In the genomic region with DNA sequence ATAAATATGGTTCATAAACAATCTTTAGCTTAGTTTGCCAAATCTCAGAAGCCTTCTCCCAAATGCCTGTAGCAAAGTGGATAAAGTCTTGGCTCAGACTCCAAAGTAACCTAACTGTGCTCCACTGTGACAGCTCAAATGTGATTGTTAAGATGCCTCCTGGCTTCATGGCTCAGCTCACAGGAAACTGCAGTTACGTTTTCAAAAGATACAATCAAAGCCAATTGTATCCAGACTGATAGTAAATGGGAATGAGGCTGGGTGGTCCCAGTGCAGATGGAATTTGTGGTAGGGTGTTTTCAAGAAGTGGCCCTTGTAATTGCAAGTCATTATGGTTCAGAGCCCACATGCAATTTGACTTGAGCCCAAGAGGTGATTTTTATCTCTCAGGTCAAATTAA, we compare ENCODE assay signal across 13 cellular contexts.
A peak's percentile ranks its signal among the peaks of the same experiment; 100 is the strongest.
DNase-seq lines count a peak whose midpoint lies in the region; ATAC-seq and TF ChIP-seq lines count a peak whose summit lies in the region.
"Had no signal": no experiment of that assay in that cellular context is flagged by ENCODE, and none has a peak within 500 bp of the region (broad histone marks: within the 10 kb centered on the region; RNA-seq: fewer than 3 reads in every experiment).

No MANE protein-coding gene starts in this region.

- H3K27me3 Mint-ChIP-seq in activated naive CD4-positive, alpha-beta T cell treated with anti-CD3 and anti-CD28 coated beads for 36 hours (ENCODE audit: low read depth), result no peaks in the 10 kb centered on the region
- H3K27me3 Mint-ChIP-seq in activated naive CD8-positive, alpha-beta T cell treated with anti-CD3 and anti-CD28 coated beads for 36 hours, result no peaks in the 10 kb centered on the region

- peak overlapping the region; percentile 36 for H2AFZ ChIP-seq in parathyroid adenoma

- H3K27ac Mint-ChIP-seq in activated naive CD4-positive, alpha-beta T cell treated with anti-CD3 and anti-CD28 coated beads for 36 hours, result peak overlapping the region; percentile 6
- peak overlapping the region; percentile 32 for H3K27ac Mint-ChIP-seq in activated naive CD8-positive, alpha-beta T cell treated with anti-CD3 and anti-CD28 coated beads for 36 hours

- H3K4me3 ChIP-seq in parathyroid adenoma (ENCODE audit: low read depth, low read length), result no peak overlapping the region
- H3K4me3 ChIP-seq: body of pancreas, GM12878, left ventricle myocardium inferior, suprapubic skin had no signal

- no peaks in the 10 kb centered on the region for H3K9me3 ChIP-seq in parathyroid adenoma (ENCODE audit: control insufficient read depth, low read length)
- H3K9me3 ChIP-seq: body of pancreas, left ventricle myocardium inferior, suprapubic skin had no signal

- H3K9me3 Mint-ChIP-seq in activated naive CD4-positive, alpha-beta T cell treated with anti-CD3 and anti-CD28 coated beads for 36 hours, result no peaks in the 10 kb centered on the region
- H3K9me3 Mint-ChIP-seq in activated naive CD8-positive, alpha-beta T cell treated with anti-CD3 and anti-CD28 coated beads for 36 hours, result peaks cover 5% of the 10 kb centered on the region

- TF ChIP-seq CTCF in parathyroid adenoma (IDR thresholded peaks at IDR 0.05) (no peak), GM20000 (IDR thresholded peaks at IDR 0.05; ENCODE audit: extremely low read depth, missing control alignments) (no peak)

- H3K4me3 Mint-ChIP-seq in activated naive CD4-positive, alpha-beta T cell treated with anti-CD3 and anti-CD28 coated beads for 36 hours, result peak overlapping the region; percentile 6
- peak overlapping the region; percentile 5 for H3K4me3 Mint-ChIP-seq in activated naive CD8-positive, alpha-beta T cell treated with anti-CD3 and anti-CD28 coated beads for 36 hours

- no peaks in the 10 kb centered on the region for H3K36me3 Mint-ChIP-seq in activated naive CD4-positive, alpha-beta T cell treated with anti-CD3 and anti-CD28 coated beads for 36 hours (ENCODE audit: low read depth)
- peaks cover 13% of the 10 kb centered on the region for H3K36me3 Mint-ChIP-seq in activated naive CD8-positive, alpha-beta T cell treated with anti-CD3 and anti-CD28 coated beads for 36 hours

- H3K27me3 ChIP-seq in parathyroid adenoma (ENCODE audit: control insufficient read depth, insufficient read depth, low read length), result no peaks in the 10 kb centered on the region
- H3K27me3 ChIP-seq: body of pancreas, suprapubic skin had no signal

- no peak overlapping the region for H3K9ac ChIP-seq in parathyroid adenoma

- CTCF ChIA-PET in activated naive CD4-positive, alpha-beta T cell treated with anti-CD3 and anti-CD28 coated beads for 36 hours (lab: Charles Lee), result interaction anchor here (0.9 kb wide), 1 partner anchor 138 kb away, joined by 3 read pairs; no protein-coding TSS in a partner anchor

- no peak overlapping the region for H3K4me2 ChIP-seq in parathyroid adenoma (ENCODE audit: low read length)

- no peaks in the 10 kb centered on the region for H3K79me2 ChIP-seq in parathyroid adenoma

- DNase-seq in activated naive CD4-positive, alpha-beta T cell treated with anti-CD3 and anti-CD28 coated beads for 36 hours, result no peak
- no peak for DNase-seq in activated naive CD4-positive, alpha-beta T cell treated with Interleukin-2 at 50 U/mL for 16 hours
- DNase-seq in NCI-H2227 treated with DMSO at 0.1 percent for 48 hours (lab: John Stamatoyannopoulos, UW) (peak; percentile 25), RKO (ENCODE audit: low spot score) (no peak), GM20000 (ENCODE audit: low spot score) (no peak)
- no peak for DNase-seq in activated naive CD8-positive, alpha-beta T cell treated with anti-CD3 and anti-CD28 coated beads for 36 hours
- DNase-seq: body of pancreas, left ventricle myocardium inferior, NCI-H2107 had no signal

- no peak overlapping the region for H3K27ac ChIP-seq in parathyroid adenoma
- H3K27ac ChIP-seq: body of pancreas, left ventricle myocardium inferior, suprapubic skin had no signal

- no peaks in the 10 kb centered on the region for H3K36me3 ChIP-seq in parathyroid adenoma (ENCODE audit: control insufficient read depth, insufficient read depth, low read length)
- H3K36me3 ChIP-seq: left ventricle myocardium inferior, suprapubic skin had no signal

- peaks cover 30% of the 10 kb centered on the region for H3K4me1 Mint-ChIP-seq in activated naive CD4-positive, alpha-beta T cell treated with anti-CD3 and anti-CD28 coated beads for 36 hours (ENCODE audit: low read depth)
- peaks cover 46% of the 10 kb centered on the region for H3K4me1 Mint-ChIP-seq in activated naive CD8-positive, alpha-beta T cell treated with anti-CD3 and anti-CD28 coated beads for 36 hours

- intact Hi-C loops in activated naive CD4-positive, alpha-beta T cell treated with anti-CD3 and anti-CD28 coated beads for 36 hours (cut with micrococcal nuclease), result no loop called here

- H3K4me1 ChIP-seq in parathyroid adenoma, result peaks cover 9% of the 10 kb centered on the region
- H3K4me1 ChIP-seq: body of pancreas, suprapubic skin had no signal

- ATAC-seq in HG03571 (IDR thresholded peaks at IDR 0.05; ENCODE audit: unreplicated experiment), result no peak
- ATAC-seq: body of pancreas, GM12878 had no signal
